ENCODE assay signal across 8 cellular contexts in genomic region chrX:120308959-120309872, GRCh38. TPM values are rescaled to one million over a fixed set of nuclear protein-coding genes. Genes with fewer than 3 reads are reported as not detected.
DNase-seq lines count a peak whose midpoint lies in the region; ATAC-seq and TF ChIP-seq lines count a peak whose summit lies in the region.

No MANE protein-coding gene starts in this region.

- DNase-seq in SK-N-DZ (ENCODE audit: low spot score) (peak; percentile 83), hippocampal formation (lab: John Stamatoyannopoulos, UW) (peak; percentile 9 to 17), sciatic nerve (ENCODE audit: low spot score) (peak; percentile 66), AG08396 (ENCODE audit: low spot score) (no peak)
- peak; percentile 60 for DNase-seq in activated naive CD8-positive, alpha-beta T cell treated with anti-CD3 and anti-CD28 coated beads, Interleukin-2, amount 50 U/mL, for 24 hours

- H3K36me3 Mint-ChIP-seq in activated naive CD8-positive, alpha-beta T cell treated with anti-CD3 and anti-CD28 coated beads, Interleukin-2, amount 50 U/mL, for 24 hours (ENCODE audit: low read depth): no peaks in the 10 kb centered on the region

- intact Hi-C loops in sciatic nerve (cut with DNase I): no loop called here

- H3K4me1 Mint-ChIP-seq in activated naive CD8-positive, alpha-beta T cell treated with anti-CD3 and anti-CD28 coated beads, Interleukin-2, amount 50 U/mL, for 24 hours: peaks cover 19% of the 10 kb centered on the region

- H3K9me3 Mint-ChIP-seq in activated naive CD8-positive, alpha-beta T cell treated with anti-CD3 and anti-CD28 coated beads, Interleukin-2, amount 50 U/mL, for 24 hours: no peaks in the 10 kb centered on the region

- peaks cover 22% of the 10 kb centered on the region for H3K27me3 Mint-ChIP-seq in activated naive CD8-positive, alpha-beta T cell treated with anti-CD3 and anti-CD28 coated beads, Interleukin-2, amount 50 U/mL, for 24 hours

- ATAC-seq in GM19438 (IDR thresholded peaks at IDR 0.05; ENCODE audit: low read depth, unreplicated experiment) (peak; percentile 93), HG03558 (IDR thresholded peaks at IDR 0.05; ENCODE audit: extremely low read depth, unreplicated experiment) (peak; percentile 72), sciatic nerve (peak; percentile 70)
- ATAC-seq in activated naive CD8-positive, alpha-beta T cell treated with anti-CD3 and anti-CD28 coated beads, Interleukin-2, amount 50 U/mL, for 24 hours: peak; percentile 96

- no peak overlapping the region for H3K27ac ChIP-seq in C4-2B

- H3K4me3 Mint-ChIP-seq in activated naive CD8-positive, alpha-beta T cell treated with anti-CD3 and anti-CD28 coated beads, Interleukin-2, amount 50 U/mL, for 24 hours: peak overlapping the region; percentile 83

- H3K27ac Mint-ChIP-seq in activated naive CD8-positive, alpha-beta T cell treated with anti-CD3 and anti-CD28 coated beads, Interleukin-2, amount 50 U/mL, for 24 hours: peak overlapping the region; percentile 48

- TF ChIP-seq CTCF in C4-2B (conservative IDR thresholded peaks at IDR 0.05): peak; percentile 62

RNA-seq across cellular contexts. Expression of gene TMEM255A, which starts 2.0 kb away (rescaled TPM):
- polyA plus RNA-seq in SK-N-DZ (2014; cell fraction: cytosol; rRNA removed): 5.1 and 7.9 TPM in 2 replicates
- 4.1 and 9.3 TPM in 2 replicates for polyA plus RNA-seq in SK-N-DZ (2014; cell fraction: nucleus; rRNA removed)
- total RNA-seq in sciatic nerve: 16.4 TPM

RNA-seq across cellular contexts. Expression of gene ATP1B4, which starts 52.7 kb away (rescaled TPM):
- polyA plus RNA-seq in SK-N-DZ (2014; cell fraction: cytosol; rRNA removed): not detected in 2 replicates
- polyA plus RNA-seq in SK-N-DZ (2014; cell fraction: nucleus; rRNA removed): not detected in 2 replicates
- not detected for total RNA-seq in sciatic nerve

RNA-seq across cellular contexts. Expression of gene ZBTB33, which starts 58.6 kb away (rescaled TPM):
- polyA plus RNA-seq in SK-N-DZ (2014; cell fraction: cytosol; rRNA removed): 16.3 and 18.8 TPM in 2 replicates
- polyA plus RNA-seq in SK-N-DZ (2014; cell fraction: nucleus; rRNA removed): 10.0 and 13.3 TPM in 2 replicates
- 11.1 TPM for total RNA-seq in sciatic nerve
